Comparison of ENCODE assay signal across 8 cellular contexts in genomic region chr1:26677306-26678115, GRCh38. TPM values are rescaled to one million over a fixed set of nuclear protein-coding genes. Genes with fewer than 3 reads are reported as not detected.
DNase-seq lines count a peak whose midpoint lies in the region; ATAC-seq and TF ChIP-seq lines count a peak whose summit lies in the region.

No MANE protein-coding gene starts in this region.

- DNase-seq in DMS53 treated with DMSO at 0.1 percent for 48 hours (lab: John Stamatoyannopoulos, UW; ENCODE audit: unreplicated experiment) (peak; percentile 92), H9 (peak; percentile 86), NCI-H1105 treated with DMSO at 0.1 percent for 48 hours (lab: John Stamatoyannopoulos, UW) (peak; percentile 96), SKM-1 treated with dmso at 0.1 percent for 144 hours (lab: John Stamatoyannopoulos, UW; ENCODE audit: unreplicated experiment) (peak; percentile 60), adipocyte (ENCODE audit: low read depth) (peak; percentile 62), left cardiac atrium (peak; percentile 75), putamen (ENCODE audit: low spot score) (peak; percentile 55)

- H3K27ac ChIP-seq in H9 (ENCODE audit: insufficient read length, low read depth, low read length) = no peak overlapping the region

- no peaks in the 10 kb centered on the region for H3K36me3 ChIP-seq in adipocyte (ENCODE audit: control insufficient read depth, insufficient read depth, low read length, severe bottlenecking)

- H3K18ac ChIP-seq in H9 (ENCODE audit: insufficient read length, low read depth, low read length) = no peak overlapping the region

- no peaks in the 10 kb centered on the region for H3K79me1 ChIP-seq in H9 (ENCODE audit: insufficient read depth, low read depth, low read length, poor library complexity, severe bottlenecking)

- H3K56ac ChIP-seq in H9 (ENCODE audit: insufficient read length, low read depth, low read length) = no peak overlapping the region

- no peaks in the 10 kb centered on the region; the same call in 1 of the 2 replicates for H3K27me3 Mint-ChIP-seq in H9 (ENCODE audit: low read depth)

- peak overlapping the region in 1 of 3 experiments; percentile 67; a peak in 3 of 7 replicates for H3K27ac Mint-ChIP-seq in H9

- H4K5ac ChIP-seq in H9 (ENCODE audit: insufficient read length, low read depth, low read length) = no peak overlapping the region

- H2BK12ac ChIP-seq in H9 (ENCODE audit: insufficient read length, low read depth, low read length) = no peak overlapping the region

- no peak overlapping the region for H2AK5ac ChIP-seq in H9 (ENCODE audit: insufficient read length, low read length)

- H4K20me1 ChIP-seq in H9 (ENCODE audit: control insufficient read depth, insufficient read depth, insufficient read length) = no peaks in the 10 kb centered on the region

- H3K23ac ChIP-seq in H9 (ENCODE audit: insufficient read length, low read depth, low read length) = no peak overlapping the region

- H3T11ph ChIP-seq in H9 (ENCODE audit: low read length) = no peak overlapping the region

- H3K4me2 ChIP-seq in H9 (ENCODE audit: insufficient read depth, insufficient read length, low read length) = no peak overlapping the region

- peak overlapping the region; percentile 51 for H3K4me3 ChIP-seq in adipocyte (ENCODE audit: low read length)

- H2BK20ac ChIP-seq in H9 (ENCODE audit: low read depth, low read length, poor library complexity, severe bottlenecking) = no peak overlapping the region

- H3K4me3 Mint-ChIP-seq in H9 = no peak overlapping the region

- no peak overlapping the region for H2BK120ac ChIP-seq in H9 (ENCODE audit: low read depth, low read length, poor library complexity, severe bottlenecking)

- no peak overlapping the region for H3K4ac ChIP-seq in H9 (ENCODE audit: low read depth, low read length)

- H3K14ac ChIP-seq in H9 (ENCODE audit: insufficient read depth, low read length) = no peak overlapping the region

- no peaks in the 10 kb centered on the region for H3K4me1 ChIP-seq in H9 (ENCODE audit: insufficient read depth, low read length)
- H3K4me1 ChIP-seq in adipocyte (ENCODE audit: control insufficient read depth, insufficient read depth, low read length) = peaks cover 13% of the 10 kb centered on the region

- no peaks in the 10 kb centered on the region for H3K23me2 ChIP-seq in H9 (ENCODE audit: insufficient read length, low read depth, low read length, poor library complexity, severe bottlenecking)

- WGBS in H9 (ENCODE audit: extremely low coverage, insufficient read length, low lambda C conversion rate) = no CpG with 5 or more reads among the region's 9 CpGs

- no peaks in the 10 kb centered on the region for H3K27me3 ChIP-seq in H9 (ENCODE audit: insufficient read depth, low read length)
- H3K27me3 ChIP-seq in adipocyte (replicated peaks; ENCODE audit: control insufficient read depth, insufficient read depth, low read length) = no peaks in the 10 kb centered on the region

- no peak overlapping the region for H2BK5ac ChIP-seq in H9 (ENCODE audit: insufficient read length, low read length)

- H2AFZ ChIP-seq in H9 (ENCODE audit: low read length) = no peak overlapping the region

- H4K91ac ChIP-seq in H9 (ENCODE audit: insufficient read length, low read depth, low read length) = no peak overlapping the region

- H3K36me3 Mint-ChIP-seq in H9 (ENCODE audit: insufficient read depth in 1 of 3, low read depth in 3 of 3) = no peaks in the 10 kb centered on the region

- no peak overlapping the region for H4K8ac ChIP-seq in H9 (replicated peaks; ENCODE audit: insufficient read length, low read depth, low read length)

- H2BK15ac ChIP-seq in H9 (ENCODE audit: low read depth, low read length) = no peak overlapping the region

- H3K4me1 Mint-ChIP-seq in H9 = peaks cover 9 to 16% of the 10 kb centered on the region in 2 experiments

- H3K9me3 ChIP-seq in H9 (ENCODE audit: control insufficient read depth, low read depth, low read length) = no peaks in the 10 kb centered on the region
- no peaks in the 10 kb centered on the region for H3K9me3 ChIP-seq in adipocyte (ENCODE audit: control insufficient read depth, low read length)

- intact Hi-C loops in left cardiac atrium (cut with DNase I) = no loop called here

- H3K9ac ChIP-seq in H9 (ENCODE audit: extremely low read depth, insufficient read length, low read length) = no peak overlapping the region
- no peak overlapping the region for H3K9ac ChIP-seq in adipocyte (ENCODE audit: low read length)

- ATAC-seq in left cardiac atrium (peak; percentile 95 to 99), HG03521 (IDR thresholded peaks at IDR 0.05; ENCODE audit: unreplicated experiment) (no peak)

- TF ChIP-seq CTCF in H9 (conservative IDR thresholded peaks at IDR 0.05) = peak; percentile 69

- H3K9me3 Mint-ChIP-seq in H9 = no peaks in the 10 kb centered on the region

- no peaks in the 10 kb centered on the region for H3K79me2 ChIP-seq in H9 (ENCODE audit: insufficient read depth, low read length)

RNA-seq across cellular contexts. Expression of gene ARID1A, which starts 18.3 kb away (rescaled TPM):
- 133 and 147 TPM in 2 replicates for total RNA-seq in H9 (2021)
- total RNA-seq in left cardiac atrium = 10 to 100 TPM; 34.5 to 38.5 TPM
